In the genomic region with DNA sequence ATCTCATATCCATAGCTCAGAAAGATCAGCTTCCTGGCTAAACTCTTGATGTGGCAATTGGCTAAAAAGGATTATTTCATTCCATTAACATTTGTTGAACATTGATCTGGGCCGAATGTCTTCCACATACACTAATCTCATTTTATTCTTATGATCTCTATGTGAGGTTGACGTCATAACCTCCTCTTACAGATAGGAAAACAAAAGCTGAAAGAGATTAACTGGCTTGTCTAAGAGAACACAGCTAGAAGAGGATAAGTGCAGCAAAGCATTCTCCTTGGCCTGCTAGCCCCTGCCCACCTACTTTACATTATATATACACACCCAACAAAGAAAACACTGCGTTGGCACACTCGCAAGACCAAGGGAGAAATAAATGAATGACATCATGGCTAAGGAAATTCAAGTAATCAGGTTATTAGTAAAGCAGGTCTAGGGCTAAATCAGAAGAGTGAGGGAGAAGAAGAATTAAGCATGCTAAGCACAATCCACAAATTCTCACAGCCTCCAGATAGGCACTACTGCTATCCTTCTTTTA, we compare ENCODE assay signal across 20 cellular contexts.
DNase-seq lines count a peak whose midpoint lies in the region; ATAC-seq and TF ChIP-seq lines count a peak whose summit lies in the region.
"Had no signal": no experiment of that assay in that cellular context is flagged by ENCODE, and none has a peak within 500 bp of the region (broad histone marks: within the 10 kb centered on the region; RNA-seq: fewer than 3 reads in every experiment).

No MANE protein-coding gene starts in this region.

- no peak for ATAC-seq in GM19035 (IDR thresholded peaks at IDR 0.05; ENCODE audit: unreplicated experiment)
- ATAC-seq: A549, GM23338, HCT116 had no signal

- POLR2A ChIA-PET in A673 (lab: Charles Lee; ENCODE audit: low non-redundant PET): no interaction called here
- POLR2A ChIA-PET in HEK293 (lab: Yijun Ruan, JAX): no interaction called here

- H3K4me3 ChIP-seq in A673 (ENCODE audit: low read depth, low read length, poor library complexity, severe bottlenecking): no peak overlapping the region
- no peak overlapping the region for H3K4me3 ChIP-seq in HEK293 (ENCODE audit: low read depth, low read length)
- H3K4me3 ChIP-seq in WERI-Rb-1 (ENCODE audit: low read depth, low read length): no peak overlapping the region
- H3K4me3 ChIP-seq in mammary epithelial cell (replicated peaks in 1 of 3; ENCODE audit: insufficient read depth in 1 of 3, low read depth in 2 of 3, low read length in 3 of 3): no peak overlapping the region
- H3K4me3 ChIP-seq: A549, GM23338 had no signal

- H3K36me3 ChIP-seq in A673 (ENCODE audit: insufficient read depth, low read length, poor library complexity, severe bottlenecking): no peaks in the 10 kb centered on the region
- H3K36me3 ChIP-seq in HEK293 (ENCODE audit: control insufficient read depth in 2 of 2, insufficient read depth in 1 of 2, low read length in 2 of 2): no peaks in the 10 kb centered on the region
- H3K36me3 ChIP-seq in WERI-Rb-1: no peaks in the 10 kb centered on the region
- H3K36me3 ChIP-seq in mammary epithelial cell (ENCODE audit: insufficient read depth, low read length): no peaks in the 10 kb centered on the region

- no peak overlapping the region for H3K9ac ChIP-seq in mammary epithelial cell (ENCODE audit: insufficient read depth, low read length)

- H3K27me3 ChIP-seq in A673 (replicated peaks; ENCODE audit: insufficient read depth, low read depth, low read length, poor library complexity) (no peaks in the 10 kb centered on the region), WERI-Rb-1 (ENCODE audit: insufficient read depth, low read depth, severe bottlenecking) (no peaks in the 10 kb centered on the region), mammary epithelial cell (ENCODE audit: insufficient read depth, low read length) (peaks cover 2% of the 10 kb centered on the region)

- no peaks in the 10 kb centered on the region for H4K20me1 ChIP-seq in mammary epithelial cell (ENCODE audit: insufficient read depth, low read length)

- CTCF ChIA-PET in A673 (lab: Charles Lee): no interaction called here
- CTCF ChIA-PET in HEK293 (lab: Yijun Ruan, JAX): no interaction called here
- CTCF ChIA-PET in mammary epithelial cell (lab: Charles Lee; ENCODE audit: low non-redundant PET): no interaction called here

- TF ChIP-seq CTCF in A673 (conservative IDR thresholded peaks at IDR 0.05; ENCODE audit: low read depth, low read length): no peak
- no peak for TF ChIP-seq CTCF in HEK293 (tag by site-specific recombination; IDR thresholded peaks at IDR 0.05)
- no peak for TF ChIP-seq CTCF in WERI-Rb-1 (IDR thresholded peaks at IDR 0.05; ENCODE audit: low read depth, low read length)
- TF ChIP-seq CTCF in mammary epithelial cell (conservative IDR thresholded peaks at IDR 0.05 in 1 of 2, IDR thresholded peaks at IDR 0.05 in 1 of 2; ENCODE audit: extremely low read depth in 1 of 2, insufficient read depth in 1 of 2, low read depth in 1 of 2, low read length in 2 of 2): no peak

- H3K4me1 ChIP-seq in A673 (ENCODE audit: insufficient read depth, low read length, poor library complexity, severe bottlenecking) (no peaks in the 10 kb centered on the region), HEK293 (ENCODE audit: control insufficient read depth, insufficient read depth, low read length) (no peaks in the 10 kb centered on the region), mammary epithelial cell (ENCODE audit: insufficient read depth, low read length) (no peaks in the 10 kb centered on the region)
- H3K4me1 ChIP-seq: A549 had no signal

- H2AFZ ChIP-seq in mammary epithelial cell (ENCODE audit: low read depth, low read length): no peak overlapping the region
- H2AFZ ChIP-seq: GM23338 had no signal

- H3K4me2 ChIP-seq in mammary epithelial cell (ENCODE audit: insufficient read depth, low read depth, low read length): no peak overlapping the region
- H3K4me2 ChIP-seq: A549, GM23338 had no signal

- intact Hi-C loops in A673 (cut with micrococcal nuclease; ENCODE audit: unreplicated experiment): no loop called here
- intact Hi-C loops in mammary epithelial cell (cut with micrococcal nuclease): no loop called here

- WGBS in mammary epithelial cell (ENCODE audit: low coverage, missing lambda C conversion rate): 85% methylated on average over 4 of the region's 4 CpGs

- H3K79me2 ChIP-seq in mammary epithelial cell (ENCODE audit: insufficient read depth, low read length): no peaks in the 10 kb centered on the region

- dilution Hi-C loops in mammary epithelial cell (cut with HindIII; ENCODE audit: low sequenced_read_pairs): no loop called here

- H3K9me3 ChIP-seq in A673 (ENCODE audit: low read depth, low read length, poor library complexity, severe bottlenecking) (no peaks in the 10 kb centered on the region), HEK293 (ENCODE audit: control insufficient read depth, insufficient read depth, low read depth, low read length) (no peaks in the 10 kb centered on the region), WERI-Rb-1 (ENCODE audit: severe bottlenecking) (no peaks in the 10 kb centered on the region), mammary epithelial cell (replicated peaks; ENCODE audit: insufficient read depth, low read length) (no peaks in the 10 kb centered on the region)
- H3K9me3 ChIP-seq: A549 had no signal

- BruUV-seq in A673 (replicated peaks; lab: Mats Ljungman, UMichigan): no TSS peak
- BruUV-seq in mammary epithelial cell (replicated peaks; lab: Mats Ljungman, UMichigan): no TSS peak

- peak; percentile 28 for DNase-seq in A673 (ENCODE audit: low spot score)
- peak; percentile 17 for DNase-seq in WERI-Rb-1
- peak; percentile 30 for DNase-seq in left kidney (ENCODE audit: low read depth, low spot score)
- DNase-seq in activated naive CD4-positive, alpha-beta T cell treated with anti-CD3 and anti-CD28 coated beads, Interleukin-2, amount 50 U/mL, for 16 hours: no peak
- DNase-seq in mammary epithelial cell: no peak
- no peak for DNase-seq in NCI-H187 treated with DMSO at 0.1 percent for 48 hours (lab: John Stamatoyannopoulos, UW)
- DNase-seq: 8988T; C1 segment of cervical spinal cord; Calu3; CD4-positive, alpha-beta memory T cell; COR-L47; DMS153; DND-41; H9; HFFc6 had no signal

- H3K27ac ChIP-seq in A673 (ENCODE audit: low read depth, low read length, poor library complexity, severe bottlenecking) (no peak overlapping the region), HEK293 (ENCODE audit: extremely low read depth, low read depth, low read length) (no peak overlapping the region), WERI-Rb-1 (no peak overlapping the region), mammary epithelial cell (ENCODE audit: insufficient read depth, low read depth, low read length) (no peak overlapping the region)
- H3K27ac ChIP-seq: A549 had no signal

- in situ Hi-C loops in mammary epithelial cell (cut with MboI; ENCODE audit: low sequenced_read_pairs in 2 of 2): no loop called here

TF ChIP-seq in HEK293, 187 proteins besides CTCF, POLR2A, EP300 and RAD21 (continues in another document):
- TF ChIP-seq ZFHX2 (tag by site-specific recombination; conservative IDR thresholded peaks at IDR 0.05) (peak; percentile 25; the same call in 1 of the 2 replicates), ZBTB21 (tag by site-specific recombination; IDR thresholded peaks at IDR 0.05) (peak; percentile 34; the same call in 1 of the 2 replicates), EGR2 (tag by site-specific recombination; IDR thresholded peaks at IDR 0.05; ENCODE audit: low read depth) (peak; percentile 49; the same call in 1 of the 2 replicates)
- TF ChIP-seq, protein P1, sequence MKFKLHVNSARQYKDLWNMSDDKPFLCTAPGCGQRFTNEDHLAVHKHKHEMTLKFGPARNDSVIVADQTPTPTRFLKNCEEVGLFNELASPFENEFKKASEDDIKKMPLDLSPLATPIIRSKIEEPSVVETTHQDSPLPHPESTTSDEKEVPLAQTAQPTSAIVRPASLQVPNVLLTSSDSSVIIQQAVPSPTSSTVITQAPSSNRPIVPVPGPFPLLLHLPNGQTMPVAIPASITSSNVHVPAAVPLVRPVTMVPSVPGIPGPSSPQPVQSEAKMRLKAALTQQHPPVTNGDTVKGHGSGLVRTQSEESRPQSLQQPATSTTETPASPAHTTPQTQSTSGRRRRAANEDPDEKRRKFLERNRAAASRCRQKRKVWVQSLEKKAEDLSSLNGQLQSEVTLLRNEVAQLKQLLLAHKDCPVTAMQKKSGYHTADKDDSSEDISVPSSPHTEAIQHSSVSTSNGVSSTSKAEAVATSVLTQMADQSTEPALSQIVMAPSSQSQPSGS (tag by site-specific recombination; IDR thresholded peaks at IDR 0.05; ENCODE audit: low read depth): peak; percentile 71

Comparison
In these comparisons a context has a peak if more than half of its experiments do, and no peak if none do; other contexts are left out.
1. DNase-seq: peak in A673 (single experiment), WERI-Rb-1 (single experiment) and left kidney (single experiment); none in activated naive CD4-positive, alpha-beta T cell treated with anti-CD3 and anti-CD28 coated beads, Interleukin-2, amount 50 U/mL, for 16 hours (single experiment), mammary epithelial cell (single experiment) and NCI-H187 treated with DMSO at 0.1 percent for 48 hours (single experiment).